In the genomic region with DNA sequence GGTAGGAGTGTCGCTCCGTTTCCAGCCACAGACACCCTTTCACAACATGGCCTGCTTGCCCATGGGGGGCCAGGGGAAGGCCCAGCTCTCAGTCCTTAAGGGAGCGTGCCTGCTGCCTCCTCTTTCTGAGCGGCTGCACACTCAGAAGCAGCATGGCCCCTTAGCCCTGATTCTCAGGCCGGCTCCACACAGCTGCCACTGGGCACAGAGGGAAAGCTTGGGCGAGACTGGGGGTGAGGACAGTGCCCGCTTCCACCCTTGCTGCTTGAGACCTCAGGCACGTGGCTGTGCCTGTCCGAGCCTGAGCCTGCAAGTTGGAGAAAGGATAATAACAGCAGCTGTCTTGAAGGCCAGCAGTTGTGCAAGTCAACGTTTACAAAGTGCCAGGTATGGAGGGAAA, we compare ENCODE assay signal across 27 cellular contexts.
"Had no signal": no experiment of that assay in that cellular context is flagged by ENCODE, and none has a peak within 500 bp of the region (broad histone marks: within the 10 kb centered on the region; RNA-seq: fewer than 3 reads in every experiment).

No MANE protein-coding gene starts in this region.

- H3K4me3 Mint-ChIP-seq: mesothelial cell of epicardium; naive thymus-derived CD4-positive, alpha-beta T cell; nephron; neural progenitor cell; stimulated activated effector memory CD8-positive, alpha-beta T cell treated with anti-CD3 and anti-CD28 coated beads, Interleukin-12 subunit alpha, Interleukin-12 subunit beta, amount 100 ng/mL, for 72 hours; type B pancreatic cell had no signal

- H3K36me3 Mint-ChIP-seq: mesothelial cell of epicardium; naive thymus-derived CD4-positive, alpha-beta T cell; neural progenitor cell; stimulated activated effector memory CD8-positive, alpha-beta T cell treated with anti-CD3 and anti-CD28 coated beads, Interleukin-12 subunit alpha, Interleukin-12 subunit beta, amount 100 ng/mL, for 72 hours had no signal

- H3K9ac ChIP-seq: neural progenitor cell had no signal

- H2AFZ ChIP-seq: hepatocyte, neural progenitor cell had no signal

- H3K27me3 ChIP-seq: esophagus muscularis mucosa, foreskin keratinocyte, gastroesophageal sphincter, hepatocyte, neural progenitor cell, ovary, stomach had no signal

- H3K27ac ChIP-seq: coronary artery, esophagus muscularis mucosa, foreskin keratinocyte, gastroesophageal sphincter, heart left ventricle, hepatocyte, left lung, neural progenitor cell, ovary, stomach, tibial artery had no signal

- DNase-seq: dermis blood vessel endothelial cell; effector memory CD4-positive, alpha-beta T cell; foreskin keratinocyte; left cardiac atrium; left lung; mesenchymal stem cell; naive thymus-derived CD4-positive, alpha-beta T cell; nucleus accumbens; ovary; retina; stimulated activated CD4-positive, alpha-beta T cell treated with anti-CD3 and anti-CD28 coated beads, Interleukin-2, amount 100 ng/mL, for 24 hours; stimulated activated CD4-positive, alpha-beta T cell treated with anti-CD3 and anti-CD28 coated beads, Interleukin-4, amount 100 ng/mL, for 24 hours; stimulated activated naive CD4-positive, alpha-beta T cell treated with Interleukin-2 at 50 U/mL for 16 hours; stomach; tibial artery had no signal

- H3K4me3 ChIP-seq: coronary artery, esophagus muscularis mucosa, gastroesophageal sphincter, heart left ventricle, hepatocyte, left lung, neural progenitor cell, ovary, stomach, tibial artery had no signal

- ATAC-seq: foreskin keratinocyte; gastroesophageal sphincter; heart left ventricle; left cardiac atrium; left lung; naive thymus-derived CD4-positive, alpha-beta T cell; sciatic nerve; stimulated activated effector memory CD8-positive, alpha-beta T cell treated with anti-CD3 and anti-CD28 coated beads, Interleukin-12 subunit alpha, Interleukin-12 subunit beta, amount 100 ng/mL, for 72 hours had no signal

- H3K4me1 Mint-ChIP-seq: mesothelial cell of epicardium; naive thymus-derived CD4-positive, alpha-beta T cell; nephron; stimulated activated effector memory CD8-positive, alpha-beta T cell treated with anti-CD3 and anti-CD28 coated beads, Interleukin-12 subunit alpha, Interleukin-12 subunit beta, amount 100 ng/mL, for 72 hours had no signal

- H3K27ac Mint-ChIP-seq: mesothelial cell of epicardium; naive thymus-derived CD4-positive, alpha-beta T cell; nephron; neural progenitor cell; stimulated activated effector memory CD8-positive, alpha-beta T cell treated with anti-CD3 and anti-CD28 coated beads, Interleukin-12 subunit alpha, Interleukin-12 subunit beta, amount 100 ng/mL, for 72 hours; type B pancreatic cell had no signal

- FAIRE-seq: endothelial cell of umbilical vein had no signal

- H3K4me1 ChIP-seq: esophagus muscularis mucosa, foreskin keratinocyte, gastroesophageal sphincter, left lung, stomach, tibial artery had no signal

- H3K4me2 ChIP-seq: hepatocyte, neural progenitor cell had no signal

- H3K79me2 ChIP-seq: hepatocyte had no signal

- H3K27me3 Mint-ChIP-seq: type B pancreatic cell had no signal

- H3K36me3 ChIP-seq: esophagus muscularis mucosa, gastroesophageal sphincter, heart left ventricle, left lung, neural progenitor cell, ovary, stomach, tibial artery had no signal
